Comparison of ENCODE assay signal across 1 cellular context in genomic region chr19:2524840-2525723, GRCh38.
TF ChIP-seq lines count a peak whose summit lies in the region.

No MANE protein-coding gene starts in this region.

TF ChIP-seq in K562, 482 proteins besides CTCF, POLR2A, EP300 and RAD21 (continued from another document and continues in another):
- TF ChIP-seq, protein P1, sequence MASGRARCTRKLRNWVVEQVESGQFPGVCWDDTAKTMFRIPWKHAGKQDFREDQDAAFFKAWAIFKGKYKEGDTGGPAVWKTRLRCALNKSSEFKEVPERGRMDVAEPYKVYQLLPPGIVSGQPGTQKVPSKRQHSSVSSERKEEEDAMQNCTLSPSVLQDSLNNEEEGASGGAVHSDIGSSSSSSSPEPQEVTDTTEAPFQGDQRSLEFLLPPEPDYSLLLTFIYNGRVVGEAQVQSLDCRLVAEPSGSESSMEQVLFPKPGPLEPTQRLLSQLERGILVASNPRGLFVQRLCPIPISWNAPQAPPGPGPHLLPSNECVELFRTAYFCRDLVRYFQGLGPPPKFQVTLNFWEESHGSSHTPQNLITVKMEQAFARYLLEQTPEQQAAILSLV (tag; IDR thresholded peaks at IDR 0.05): no peak
- TF ChIP-seq CBFA2T2 (conservative IDR thresholded peaks at IDR 0.05) (no peak), TCF7 (IDR thresholded peaks at IDR 0.05; ENCODE audit: borderline replicate concordance) (no peak), ZNF76 (CRISPR knock-in tag; IDR thresholded peaks at IDR 0.05; ENCODE audit: borderline replicate concordance) (no peak), RFX7 (CRISPR knock-in tag; IDR thresholded peaks at IDR 0.05) (no peak), MYC (IDR thresholded peaks at IDR 0.05; ENCODE audit: low read depth, low read length) (peak; percentile 60; the same call in 1 of the 2 replicates), MYC (CRISPR knock-in tag; IDR thresholded peaks at IDR 0.05; ENCODE audit: borderline replicate concordance, low read depth) (no peak), EZH2 (IDR thresholded peaks at IDR 0.05; ENCODE audit: borderline replicate concordance, low read depth, low read length) (no peak), ZBTB2 (IDR thresholded peaks at IDR 0.05) (no peak), ZNF511 (CRISPR knock-in tag; IDR thresholded peaks at IDR 0.05) (peak; percentile 44; the same call in 1 of the 2 replicates), HLTF (IDR thresholded peaks at IDR 0.05) (no peak), SNIP1 (IDR thresholded peaks at IDR 0.05; ENCODE audit: low read depth) (no peak), HNRNPH1 (optimal IDR thresholded peaks at IDR 0.05; ENCODE audit: low read depth, low read length) (no peak), THRAP3 (IDR thresholded peaks at IDR 0.05; ENCODE audit: borderline replicate concordance) (no peak), MCM5 (IDR thresholded peaks at IDR 0.05; ENCODE audit: low read depth) (no peak), TOE1 (IDR thresholded peaks at IDR 0.05; ENCODE audit: borderline replicate concordance) (no peak), TOE1 (CRISPR knock-in tag; IDR thresholded peaks at IDR 0.05; ENCODE audit: borderline replicate concordance, low read depth) (no peak), ZNF165 (CRISPR knock-in tag; IDR thresholded peaks at IDR 0.05; ENCODE audit: borderline replicate concordance) (no peak), ZNF224 (CRISPR knock-in tag; IDR thresholded peaks at IDR 0.05) (no peak), TAF15 (IDR thresholded peaks at IDR 0.05; ENCODE audit: low read depth, low read length) (no peak), ZEB2 (IDR thresholded peaks at IDR 0.05) (0 out of 2 replicates have a peak, but pooled peaks have one; percentile 29), ZNF140 (CRISPR knock-in tag; IDR thresholded peaks at IDR 0.05) (no peak), RBFOX2 (IDR thresholded peaks at IDR 0.05; ENCODE audit: low read depth, low read length) (peak; percentile 68), POLR2AphosphoS5 (IDR thresholded peaks at IDR 0.05; ENCODE audit: control insufficient read depth, insufficient read depth, low read depth, low read length) (no peak), SAFB2 (IDR thresholded peaks at IDR 0.05; ENCODE audit: borderline replicate concordance, low read depth, low read length, severe bottlenecking) (no peak), ZSCAN29 (IDR thresholded peaks at IDR 0.05) (no peak), ZNF212 (CRISPR knock-in tag; IDR thresholded peaks at IDR 0.05) (no peak), ZNF699 (CRISPR knock-in tag; IDR thresholded peaks at IDR 0.05; ENCODE audit: insufficient replicate concordance) (no peak), ZNF583 (CRISPR knock-in tag; IDR thresholded peaks at IDR 0.05) (no peak), ASH1L (IDR thresholded peaks at IDR 0.05; ENCODE audit: borderline replicate concordance, low read depth, partially characterized antibody) (no peak), TAF9B (IDR thresholded peaks at IDR 0.05; ENCODE audit: partially characterized antibody) (no peak), U2AF1 (optimal IDR thresholded peaks at IDR 0.05; ENCODE audit: low read depth, low read length) (no peak), RFX1 (IDR thresholded peaks at IDR 0.05) (no peak), ZC3H4 (CRISPR knock-in tag; IDR thresholded peaks at IDR 0.05; ENCODE audit: borderline replicate concordance) (0 out of 2 replicates have a peak, but pooled peaks have one; percentile 26), ZNF24 (IDR thresholded peaks at IDR 0.05) (no peak), ZNF384 (IDR thresholded peaks at IDR 0.05; ENCODE audit: low read depth, low read length) (no peak), NCOR1 (IDR thresholded peaks at IDR 0.05) (no peak), GATA2 (CRISPR knock-in tag; IDR thresholded peaks at IDR 0.05) (no peak), GATAD2A (IDR thresholded peaks at IDR 0.05) (no peak), RUNX1 (IDR thresholded peaks at IDR 0.05; ENCODE audit: low read depth) (no peak), TSHZ1 (CRISPR knock-in tag; IDR thresholded peaks at IDR 0.05) (no peak), STAG1 (CRISPR knock-in tag; IDR thresholded peaks at IDR 0.05; ENCODE audit: borderline replicate concordance) (no peak)
- TF ChIP-seq, protein P2, sequence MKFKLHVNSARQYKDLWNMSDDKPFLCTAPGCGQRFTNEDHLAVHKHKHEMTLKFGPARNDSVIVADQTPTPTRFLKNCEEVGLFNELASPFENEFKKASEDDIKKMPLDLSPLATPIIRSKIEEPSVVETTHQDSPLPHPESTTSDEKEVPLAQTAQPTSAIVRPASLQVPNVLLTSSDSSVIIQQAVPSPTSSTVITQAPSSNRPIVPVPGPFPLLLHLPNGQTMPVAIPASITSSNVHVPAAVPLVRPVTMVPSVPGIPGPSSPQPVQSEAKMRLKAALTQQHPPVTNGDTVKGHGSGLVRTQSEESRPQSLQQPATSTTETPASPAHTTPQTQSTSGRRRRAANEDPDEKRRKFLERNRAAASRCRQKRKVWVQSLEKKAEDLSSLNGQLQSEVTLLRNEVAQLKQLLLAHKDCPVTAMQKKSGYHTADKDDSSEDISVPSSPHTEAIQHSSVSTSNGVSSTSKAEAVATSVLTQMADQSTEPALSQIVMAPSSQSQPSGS (CRISPR knock-in tag; IDR thresholded peaks at IDR 0.05): no peak
- TF ChIP-seq, protein P3, sequence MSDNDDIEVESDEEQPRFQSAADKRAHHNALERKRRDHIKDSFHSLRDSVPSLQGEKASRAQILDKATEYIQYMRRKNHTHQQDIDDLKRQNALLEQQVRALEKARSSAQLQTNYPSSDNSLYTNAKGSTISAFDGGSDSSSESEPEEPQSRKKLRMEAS (CRISPR knock-in tag; IDR thresholded peaks at IDR 0.05): no peak
- TF ChIP-seq, protein P4, sequence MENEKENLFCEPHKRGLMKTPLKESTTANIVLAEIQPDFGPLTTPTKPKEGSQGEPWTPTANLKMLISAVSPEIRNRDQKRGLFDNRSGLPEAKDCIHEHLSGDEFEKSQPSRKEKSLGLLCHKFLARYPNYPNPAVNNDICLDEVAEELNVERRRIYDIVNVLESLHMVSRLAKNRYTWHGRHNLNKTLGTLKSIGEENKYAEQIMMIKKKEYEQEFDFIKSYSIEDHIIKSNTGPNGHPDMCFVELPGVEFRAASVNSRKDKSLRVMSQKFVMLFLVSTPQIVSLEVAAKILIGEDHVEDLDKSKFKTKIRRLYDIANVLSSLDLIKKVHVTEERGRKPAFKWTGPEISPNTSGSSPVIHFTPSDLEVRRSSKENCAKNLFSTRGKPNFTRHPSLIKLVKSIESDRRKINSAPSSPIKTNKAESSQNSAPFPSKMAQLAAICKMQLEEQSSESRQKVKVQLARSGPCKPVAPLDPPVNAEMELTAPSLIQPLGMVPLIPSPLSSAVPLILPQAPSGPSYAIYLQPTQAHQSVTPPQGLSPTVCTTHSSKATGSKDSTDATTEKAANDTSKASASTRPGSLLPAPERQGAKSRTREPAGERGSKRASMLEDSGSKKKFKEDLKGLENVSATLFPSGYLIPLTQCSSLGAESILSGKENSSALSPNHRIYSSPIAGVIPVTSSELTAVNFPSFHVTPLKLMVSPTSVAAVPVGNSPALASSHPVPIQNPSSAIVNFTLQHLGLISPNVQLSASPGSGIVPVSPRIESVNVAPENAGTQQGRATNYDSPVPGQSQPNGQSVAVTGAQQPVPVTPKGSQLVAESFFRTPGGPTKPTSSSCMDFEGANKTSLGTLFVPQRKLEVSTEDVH (IDR thresholded peaks at IDR 0.05; ENCODE audit: low read depth, partially characterized antibody): no peak
- TF ChIP-seq, protein P5, sequence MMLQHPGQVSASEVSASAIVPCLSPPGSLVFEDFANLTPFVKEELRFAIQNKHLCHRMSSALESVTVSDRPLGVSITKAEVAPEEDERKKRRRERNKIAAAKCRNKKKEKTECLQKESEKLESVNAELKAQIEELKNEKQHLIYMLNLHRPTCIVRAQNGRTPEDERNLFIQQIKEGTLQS (IDR thresholded peaks at IDR 0.05): peak; percentile 97
- TF ChIP-seq, protein P5 (CRISPR knock-in tag; conservative IDR thresholded peaks at IDR 0.05): no peak
- TF ChIP-seq, protein P6, sequence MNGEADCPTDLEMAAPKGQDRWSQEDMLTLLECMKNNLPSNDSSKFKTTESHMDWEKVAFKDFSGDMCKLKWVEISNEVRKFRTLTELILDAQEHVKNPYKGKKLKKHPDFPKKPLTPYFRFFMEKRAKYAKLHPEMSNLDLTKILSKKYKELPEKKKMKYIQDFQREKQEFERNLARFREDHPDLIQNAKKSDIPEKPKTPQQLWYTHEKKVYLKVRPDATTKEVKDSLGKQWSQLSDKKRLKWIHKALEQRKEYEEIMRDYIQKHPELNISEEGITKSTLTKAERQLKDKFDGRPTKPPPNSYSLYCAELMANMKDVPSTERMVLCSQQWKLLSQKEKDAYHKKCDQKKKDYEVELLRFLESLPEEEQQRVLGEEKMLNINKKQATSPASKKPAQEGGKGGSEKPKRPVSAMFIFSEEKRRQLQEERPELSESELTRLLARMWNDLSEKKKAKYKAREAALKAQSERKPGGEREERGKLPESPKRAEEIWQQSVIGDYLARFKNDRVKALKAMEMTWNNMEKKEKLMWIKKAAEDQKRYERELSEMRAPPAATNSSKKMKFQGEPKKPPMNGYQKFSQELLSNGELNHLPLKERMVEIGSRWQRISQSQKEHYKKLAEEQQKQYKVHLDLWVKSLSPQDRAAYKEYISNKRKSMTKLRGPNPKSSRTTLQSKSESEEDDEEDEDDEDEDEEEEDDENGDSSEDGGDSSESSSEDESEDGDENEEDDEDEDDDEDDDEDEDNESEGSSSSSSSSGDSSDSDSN (IDR thresholded peaks at IDR 0.05; ENCODE audit: borderline replicate concordance in 1 of 2, low read depth in 2 of 2, low read length in 2 of 2): 0 out of 4 replicates have a peak, but pooled peaks of 1 of the 2 experiments have one; percentile 33
- TF ChIP-seq, protein P7, sequence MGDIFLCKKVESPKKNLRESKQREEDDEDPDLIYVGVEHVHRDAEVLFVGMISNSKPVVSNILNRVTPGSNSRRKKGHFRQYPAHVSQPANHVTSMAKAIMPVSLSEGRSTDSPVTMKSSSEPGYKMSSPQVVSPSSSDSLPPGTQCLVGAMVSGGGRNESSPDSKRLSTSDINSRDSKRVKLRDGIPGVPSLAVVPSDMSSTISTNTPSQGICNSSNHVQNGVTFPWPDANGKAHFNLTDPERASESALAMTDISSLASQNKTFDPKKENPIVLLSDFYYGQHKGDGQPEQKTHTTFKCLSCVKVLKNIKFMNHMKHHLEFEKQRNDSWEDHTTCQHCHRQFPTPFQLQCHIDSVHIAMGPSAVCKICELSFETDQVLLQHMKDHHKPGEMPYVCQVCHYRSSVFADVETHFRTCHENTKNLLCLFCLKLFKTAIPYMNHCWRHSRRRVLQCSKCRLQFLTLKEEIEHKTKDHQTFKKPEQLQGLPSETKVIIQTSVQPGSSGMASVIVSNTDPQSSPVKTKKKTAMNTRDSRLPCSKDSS (IDR thresholded peaks at IDR 0.05; ENCODE audit: low read depth, partially characterized antibody): no peak
- TF ChIP-seq, protein P8, sequence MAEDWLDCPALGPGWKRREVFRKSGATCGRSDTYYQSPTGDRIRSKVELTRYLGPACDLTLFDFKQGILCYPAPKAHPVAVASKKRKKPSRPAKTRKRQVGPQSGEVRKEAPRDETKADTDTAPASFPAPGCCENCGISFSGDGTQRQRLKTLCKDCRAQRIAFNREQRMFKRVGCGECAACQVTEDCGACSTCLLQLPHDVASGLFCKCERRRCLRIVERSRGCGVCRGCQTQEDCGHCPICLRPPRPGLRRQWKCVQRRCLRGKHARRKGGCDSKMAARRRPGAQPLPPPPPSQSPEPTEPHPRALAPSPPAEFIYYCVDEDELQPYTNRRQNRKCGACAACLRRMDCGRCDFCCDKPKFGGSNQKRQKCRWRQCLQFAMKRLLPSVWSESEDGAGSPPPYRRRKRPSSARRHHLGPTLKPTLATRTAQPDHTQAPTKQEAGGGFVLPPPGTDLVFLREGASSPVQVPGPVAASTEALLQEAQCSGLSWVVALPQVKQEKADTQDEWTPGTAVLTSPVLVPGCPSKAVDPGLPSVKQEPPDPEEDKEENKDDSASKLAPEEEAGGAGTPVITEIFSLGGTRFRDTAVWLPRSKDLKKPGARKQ (CRISPR knock-in tag; IDR thresholded peaks at IDR 0.05): no peak
